23 cellular contexts compared by ENCODE assay signal in genomic region chr7:49389866-49390265, GRCh38.
"Had no signal": no experiment of that assay in that cellular context is flagged by ENCODE, and none has a peak within 500 bp of the region (broad histone marks: within the 10 kb centered on the region; RNA-seq: fewer than 3 reads in every experiment).

No MANE protein-coding gene starts in this region.

- ATAC-seq: activated CD8-positive, alpha-beta memory T cell treated with anti-CD3 and anti-CD28 coated beads, Interleukin-2, amount 10 ng/mL, durations not matched to agents 7 days and 5 days; gastroesophageal sphincter; heart left ventricle; left ventricle myocardium superior; naive thymus-derived CD4-positive, alpha-beta T cell; right cardiac atrium had no signal

- H3K27ac ChIP-seq: esophagus muscularis mucosa, gastroesophageal sphincter, heart left ventricle, prostate gland, tibial nerve had no signal

- DNase-seq: activated CD4-positive, alpha-beta memory T cell treated with anti-CD3 and anti-CD28 coated beads, Interleukin-2, amount 10 ng/mL, durations not matched to agents 7 days and 5 days; activated CD4-positive, alpha-beta T cell treated with anti-CD3 and anti-CD28 coated beads for 4 hours; activated CD8-positive, alpha-beta memory T cell treated with anti-CD3 and anti-CD28 coated beads, Interleukin-2, amount 10 ng/mL, durations not matched to agents 7 days and 5 days; dermis blood vessel endothelial cell; effector memory CD4-positive, alpha-beta T cell; heart left ventricle; immature natural killer cell; kidney glomerular epithelial cell; left ventricle myocardium superior; mesenchymal stem cell; naive thymus-derived CD4-positive, alpha-beta T cell; right cardiac atrium; stimulated activated CD4-positive, alpha-beta T cell treated with anti-CD3 and anti-CD28 coated beads, Interleukin-15, amount 100 ng/mL, for 24 hours; stimulated activated CD4-positive, alpha-beta T cell treated with anti-CD3 and anti-CD28 coated beads, Interleukin-2, amount 100 ng/mL, for 48 hours had no signal

- H3K27me3 ChIP-seq: esophagus muscularis mucosa, gastroesophageal sphincter, heart left ventricle, tibial nerve had no signal

- H3K27ac Mint-ChIP-seq: activated CD4-positive, alpha-beta memory T cell treated with anti-CD3 and anti-CD28 coated beads, Interleukin-2, amount 10 ng/mL, durations not matched to agents 7 days and 5 days; activated CD8-positive, alpha-beta memory T cell treated with anti-CD3 and anti-CD28 coated beads, Interleukin-2, amount 10 ng/mL, durations not matched to agents 7 days and 5 days; activated naive CD8-positive, alpha-beta T cell; immature natural killer cell; naive thymus-derived CD4-positive, alpha-beta T cell; stimulated activated naive CD8-positive, alpha-beta T cell treated with anti-CD3 and anti-CD28 coated beads, Interleukin-15, Interleukin-2, amounts not matched to agents 100 ng/mL and 50 ng/mL, for 24 hours had no signal

- H3K4me3 ChIP-seq: esophagus muscularis mucosa, gastroesophageal sphincter, heart left ventricle, prostate gland, tibial nerve had no signal

- H3K4me3 Mint-ChIP-seq: activated CD4-positive, alpha-beta memory T cell treated with anti-CD3 and anti-CD28 coated beads, Interleukin-2, amount 10 ng/mL, durations not matched to agents 7 days and 5 days; activated CD8-positive, alpha-beta memory T cell treated with anti-CD3 and anti-CD28 coated beads, Interleukin-2, amount 10 ng/mL, durations not matched to agents 7 days and 5 days; activated naive CD8-positive, alpha-beta T cell; immature natural killer cell; naive thymus-derived CD4-positive, alpha-beta T cell; stimulated activated naive CD8-positive, alpha-beta T cell treated with anti-CD3 and anti-CD28 coated beads, Interleukin-15, Interleukin-2, amounts not matched to agents 100 ng/mL and 50 ng/mL, for 24 hours had no signal

- H3K4me1 Mint-ChIP-seq: activated CD4-positive, alpha-beta memory T cell treated with anti-CD3 and anti-CD28 coated beads, Interleukin-2, amount 10 ng/mL, durations not matched to agents 7 days and 5 days; activated CD8-positive, alpha-beta memory T cell treated with anti-CD3 and anti-CD28 coated beads, Interleukin-2, amount 10 ng/mL, durations not matched to agents 7 days and 5 days; immature natural killer cell; naive thymus-derived CD4-positive, alpha-beta T cell had no signal

- H3K27me3 Mint-ChIP-seq: activated CD4-positive, alpha-beta memory T cell treated with anti-CD3 and anti-CD28 coated beads, Interleukin-2, amount 10 ng/mL, durations not matched to agents 7 days and 5 days; activated CD8-positive, alpha-beta memory T cell treated with anti-CD3 and anti-CD28 coated beads, Interleukin-2, amount 10 ng/mL, durations not matched to agents 7 days and 5 days; activated naive CD8-positive, alpha-beta T cell; naive thymus-derived CD4-positive, alpha-beta T cell; stimulated activated naive CD8-positive, alpha-beta T cell treated with anti-CD3 and anti-CD28 coated beads, Interleukin-15, Interleukin-2, amounts not matched to agents 100 ng/mL and 50 ng/mL, for 24 hours had no signal

- H3K4me1 ChIP-seq: esophagus muscularis mucosa, gastroesophageal sphincter, heart left ventricle, prostate gland, tibial nerve had no signal

- H3K9me3 ChIP-seq: esophagus muscularis mucosa, gastroesophageal sphincter, prostate gland, tibial nerve had no signal

- H3K36me3 Mint-ChIP-seq: activated CD8-positive, alpha-beta memory T cell treated with anti-CD3 and anti-CD28 coated beads, Interleukin-2, amount 10 ng/mL, durations not matched to agents 7 days and 5 days; activated naive CD8-positive, alpha-beta T cell; immature natural killer cell; naive thymus-derived CD4-positive, alpha-beta T cell had no signal

- H3K36me3 ChIP-seq: esophagus muscularis mucosa, gastroesophageal sphincter, heart left ventricle, prostate gland, tibial nerve had no signal

- FAIRE-seq: endothelial cell of umbilical vein, TTC549, urothelium cell line had no signal
